ENCODE assay signal across 29 cellular contexts in genomic region chr18:23612434-23613090, GRCh38. TPM values are rescaled to one million over a fixed set of nuclear protein-coding genes. Genes with fewer than 3 reads are reported as not detected.
DNase-seq lines count a peak whose midpoint lies in the region; ATAC-seq, FAIRE-seq and TF ChIP-seq lines count a peak whose summit lies in the region.
"Had no signal": no experiment of that assay in that cellular context is flagged by ENCODE, and none has a peak within 500 bp of the region (broad histone marks: within the 10 kb centered on the region; RNA-seq: fewer than 3 reads in every experiment).

No MANE protein-coding gene starts in this region.

- intact Hi-C loops in GM12878 (cut with micrococcal nuclease; ENCODE audit: unreplicated experiment): no loop called here

- H3K4me1 ChIP-seq in GM12878 (ENCODE audit: control insufficient read depth, insufficient read depth, low read length): peaks cover 5% of the 10 kb centered on the region
- H3K4me1 ChIP-seq: BE2C, right atrium auricular region, uterus had no signal

- TF ChIP-seq EP300 in GM12878 (IDR thresholded peaks at IDR 0.05; ENCODE audit: borderline replicate concordance in 1 of 2, control insufficient read depth in 1 of 2, low read depth in 2 of 2, low read length in 2 of 2): no peak

- SMC1A ChIA-PET in GM12878 (lab: Charles Lee; ENCODE audit: uncharacterized antibody, unreplicated experiment): interaction anchor here (0.6 to 4.2 kb wide), 9 partner anchors 9 to 586 kb away, joined by 3 to 38 read pairs (median 4); no protein-coding TSS in a partner anchor

- 55% methylated on average over 8 of the region's 8 CpGs for WGBS in GM12878 (ENCODE audit: insufficient coverage, insufficient replicate concordance, low lambda C conversion rate, missing lambda C conversion rate)

- no peak overlapping the region for H3K27ac Mint-ChIP-seq in WTC11
- H3K27ac Mint-ChIP-seq in activated naive CD4-positive, alpha-beta T cell treated with anti-CD3 and anti-CD28 coated beads, Interleukin-2, amount 50 U/mL, for 72 hours: no peak overlapping the region
- H3K27ac Mint-ChIP-seq in stimulated activated effector memory CD8-positive, alpha-beta T cell treated with anti-CD3 and anti-CD28 coated beads, Interleukin-12 subunit alpha, Interleukin-12 subunit beta, amount 100 ng/mL, for 72 hours: no peak overlapping the region
- H3K27ac Mint-ChIP-seq: IgD-negative memory B cell; naive thymus-derived CD4-positive, alpha-beta T cell had no signal

- no peak overlapping the region for H3K9ac ChIP-seq in GM12878 (ENCODE audit: control insufficient read depth, insufficient read depth, low read length)
- H3K9ac ChIP-seq: GM23248 had no signal

- no peaks in the 10 kb centered on the region; the same call in 1 of the 2 replicates for H3K27me3 Mint-ChIP-seq in WTC11 (ENCODE audit: low read depth)

- CTCF ChIA-PET in GM12878 (lab: Yijun Ruan, JAX): interaction anchor here (0.6 to 3.4 kb wide), 10 partner anchors 10 to 114 kb away, joined by 3 to 29 read pairs (median 5); no protein-coding TSS in a partner anchor
- CTCF ChIA-PET in WTC11 (lab: Charles Lee): no interaction called here

- RAD21 ChIA-PET in GM12878 (lab: Charles Lee; ENCODE audit: unreplicated experiment): interaction anchor here (1.0 to 1.6 kb wide), 5 partner anchors 10 to 90 kb away, joined by 3 to 6 read pairs (median 4); no protein-coding TSS in a partner anchor

- BruUV-seq in GM12878 (replicated peaks; lab: Mats Ljungman, UMichigan): no TSS peak

- H3K4me1 Mint-ChIP-seq in WTC11: no peaks in the 10 kb centered on the region
- no peaks in the 10 kb centered on the region for H3K4me1 Mint-ChIP-seq in stimulated activated effector memory CD8-positive, alpha-beta T cell treated with anti-CD3 and anti-CD28 coated beads, Interleukin-12 subunit alpha, Interleukin-12 subunit beta, amount 100 ng/mL, for 72 hours
- H3K4me1 Mint-ChIP-seq: naive thymus-derived CD4-positive, alpha-beta T cell had no signal

- H3K4me3 ChIP-seq in GM12878: no peak overlapping the region
- H3K4me3 ChIP-seq: GM23248, right atrium auricular region, uterus had no signal

- ATAC-seq in GM21786 (IDR thresholded peaks at IDR 0.05; ENCODE audit: unreplicated experiment) (peak; percentile 50), GM12878 (peak; percentile 57), WTC11 (no peak)
- ATAC-seq in activated naive CD4-positive, alpha-beta T cell treated with anti-CD3 and anti-CD28 coated beads, Interleukin-2, amount 50 U/mL, for 72 hours: no peak
- no peak for ATAC-seq in stimulated activated effector memory CD8-positive, alpha-beta T cell treated with anti-CD3 and anti-CD28 coated beads, Interleukin-12 subunit alpha, Interleukin-12 subunit beta, amount 100 ng/mL, for 72 hours
- ATAC-seq: left cardiac atrium; naive thymus-derived CD4-positive, alpha-beta T cell had no signal

- TF ChIP-seq POLR2A in GM12878 (IDR thresholded peaks at IDR 0.05; ENCODE audit: low read depth, low read length): no peak

- TF ChIP-seq RAD21 in GM12878 (IDR thresholded peaks at IDR 0.05; ENCODE audit: insufficient read depth, low read depth, low read length): no peak

- H3K27ac ChIP-seq in GM12878 (ENCODE audit: control insufficient read depth, insufficient read depth): no peak overlapping the region
- H3K27ac ChIP-seq: GM23248, right atrium auricular region, uterus had no signal

- H3K9me3 ChIP-seq in GM12878 (replicated peaks; ENCODE audit: control insufficient read depth, insufficient read depth, low read length): no peaks in the 10 kb centered on the region
- H3K9me3 ChIP-seq: BE2C, right atrium auricular region, uterus had no signal

- H3K36me3 Mint-ChIP-seq in WTC11: no peaks in the 10 kb centered on the region
- no peaks in the 10 kb centered on the region for H3K36me3 Mint-ChIP-seq in activated naive CD4-positive, alpha-beta T cell treated with anti-CD3 and anti-CD28 coated beads, Interleukin-2, amount 50 U/mL, for 72 hours
- H3K36me3 Mint-ChIP-seq in stimulated activated effector memory CD8-positive, alpha-beta T cell treated with anti-CD3 and anti-CD28 coated beads, Interleukin-12 subunit alpha, Interleukin-12 subunit beta, amount 100 ng/mL, for 72 hours: no peaks in the 10 kb centered on the region
- H3K36me3 Mint-ChIP-seq: IgD-negative memory B cell had no signal

- in situ Hi-C loops in GM12878 (cut with MboI): no loop called here

- no peak overlapping the region for H2AFZ ChIP-seq in GM12878 (ENCODE audit: control insufficient read depth, low read depth, low read length)
- H2AFZ ChIP-seq: GM23248 had no signal

- no peak for DNase-seq in GM18507 (ENCODE audit: extremely low spot score, insufficient read length, low read depth)
- DNase-seq in GM12878 (ENCODE audit: low read depth, low spot score): peak; percentile 38
- peak; percentile 64 for DNase-seq in renal cortical epithelial cell (ENCODE audit: low read depth)
- DNase-seq in WTC11 (ENCODE audit: low spot score): no peak
- no peak for DNase-seq in activated naive CD4-positive, alpha-beta T cell treated with anti-CD3 and anti-CD28 coated beads, Interleukin-2, amount 50 U/mL, for 72 hours (ENCODE audit: low spot score in 2 of 2)
- no peak for DNase-seq in stimulated activated effector memory CD8-positive, alpha-beta T cell treated with anti-CD3 and anti-CD28 coated beads, Interleukin-12 subunit alpha, Interleukin-12 subunit beta, amount 100 ng/mL, for 72 hours (ENCODE audit: low spot score in 2 of 2)
- DNase-seq in dedifferentiated amniotic fluid mesenchymal stem cell (ENCODE audit: extremely low spot score): no peak
- DNase-seq: activated CD4-positive, alpha-beta T cell treated with anti-CD3 and anti-CD28 coated beads for 48 hours; activated naive CD4-positive, alpha-beta T cell treated with Interleukin-2 at 50 U/mL for 16 hours; activated T-cell treated with anti-CD3 and anti-CD28 coated beads, Interleukin-2, amount 50 U/mL, for 48 hours; anterior cingulate cortex; BE2C; caudate nucleus; COR-L47; DND-41; glutamatergic neuron; GM23248; left cardiac atrium; mesendoderm; MM.1S; naive thymus-derived CD4-positive, alpha-beta T cell; NCI-H146; NCI-H2171 treated with DMSO at 0.1 percent for 48 hours; NCI-H774; uterus had no signal

- H3K79me2 ChIP-seq in GM12878 (ENCODE audit: control insufficient read depth, insufficient read depth, low read length): no peaks in the 10 kb centered on the region

- H3K4me3 Mint-ChIP-seq in WTC11: no peak overlapping the region
- no peak overlapping the region for H3K4me3 Mint-ChIP-seq in stimulated activated effector memory CD8-positive, alpha-beta T cell treated with anti-CD3 and anti-CD28 coated beads, Interleukin-12 subunit alpha, Interleukin-12 subunit beta, amount 100 ng/mL, for 72 hours
- H3K4me3 Mint-ChIP-seq: IgD-negative memory B cell; naive thymus-derived CD4-positive, alpha-beta T cell had no signal

- H3K27me3 ChIP-seq in GM12878 (replicated peaks in 1 of 2; ENCODE audit: control insufficient read depth in 2 of 2, insufficient read depth in 2 of 2, low read length in 1 of 2): no peaks in the 10 kb centered on the region
- H3K27me3 ChIP-seq: BE2C, right atrium auricular region, uterus had no signal

- FAIRE-seq in GM18507 (lab: Jason Lieb, UNC): peak; percentile 18
- FAIRE-seq in GM12878 (lab: Jason Lieb, UNC): no peak
- FAIRE-seq: TTC549 had no signal

- H4K20me1 ChIP-seq in GM12878 (ENCODE audit: control insufficient read depth, insufficient read depth): no peaks in the 10 kb centered on the region

- no peak overlapping the region for H3K4me2 ChIP-seq in GM12878 (ENCODE audit: control insufficient read depth, insufficient read depth)

- POLR2A ChIA-PET in GM12878 (lab: Charles Lee): interaction anchor here (0.6 to 1.2 kb wide), 6 partner anchors 9 to 294 kb away, joined by 3 to 7 read pairs (median 3); no protein-coding TSS in a partner anchor
- POLR2A ChIA-PET in WTC11 (lab: Charles Lee): no interaction called here

- H3K9me3 Mint-ChIP-seq in WTC11: no peaks in the 10 kb centered on the region
- no peaks in the 10 kb centered on the region for H3K9me3 Mint-ChIP-seq in activated naive CD4-positive, alpha-beta T cell treated with anti-CD3 and anti-CD28 coated beads, Interleukin-2, amount 50 U/mL, for 72 hours
- H3K9me3 Mint-ChIP-seq in stimulated activated effector memory CD8-positive, alpha-beta T cell treated with anti-CD3 and anti-CD28 coated beads, Interleukin-12 subunit alpha, Interleukin-12 subunit beta, amount 100 ng/mL, for 72 hours: no peaks in the 10 kb centered on the region
- H3K9me3 Mint-ChIP-seq: IgD-negative memory B cell; naive thymus-derived CD4-positive, alpha-beta T cell had no signal

- no peaks in the 10 kb centered on the region for H3K36me3 ChIP-seq in GM12878 (ENCODE audit: control insufficient read depth in 2 of 2, insufficient read depth in 2 of 2, low read length in 1 of 2)
- H3K36me3 ChIP-seq: BE2C, right atrium auricular region, uterus had no signal

- TF ChIP-seq CTCF in GM12878 (IDR thresholded peaks at IDR 0.05 in 2 of 3, conservative IDR thresholded peaks at IDR 0.05 in 1 of 3; ENCODE audit: control insufficient read depth in 2 of 3, extremely low read depth in 1 of 3, insufficient read depth in 1 of 3, low read depth in 3 of 3, low read length in 3 of 3) (no peak), WTC11 (IDR thresholded peaks at IDR 0.05) (no peak)

RNA-seq across cellular contexts. Expression of gene NPC1, which starts 26.3 kb away (rescaled TPM):
- 177 TPM in 2 replicates for total RNA-seq in GM12878 (2013; cell fraction: nucleolus; rRNA removed)
- total RNA-seq in GM12878 (2014; rRNA removed) (18.9 and 24.0 TPM in 2 replicates), GM12878 (2014; rRNA removed; fragmentation: Illumina TruSeq; extraction: Trizol) (19.9 and 21.1 TPM in 2 replicates), GM12878 (2021) (22.9 and 25.5 TPM in 2 replicates), renal cortical epithelial cell (101 and 106 TPM in 2 replicates), WTC11 (2021) (23.9 to 38.3 TPM (median 27.3 TPM) in 3 replicates)
- polyA plus RNA-seq in GM12878 (2011; ENCODE audit: low read depth): 8.6 TPM
- polyA plus RNA-seq in GM12878 (2011; rRNA removed) (38.3 and 45.2 TPM in 2 replicates), GM12878 (2014; fragmentation: Illumina TruSeq; extraction: Trizol) (17.4 and 21.1 TPM in 2 replicates), GM12878 (2014; fragmentation: Nextera tagmentation; extraction: Ambion mirVana) (10 to 100 TPM; 10.1 to 11.0 TPM), GM12878 (2014; rRNA removed) (15.8 and 19.0 TPM in 2 replicates), GM12878 (2016; fragmentation: Nextera tagmentation; extraction: Ambion mirVana) (10 to 100 TPM; 20.6 to 24.4 TPM)
- polyA plus RNA-seq in GM12878 (2011; cell fraction: cytosol; rRNA removed): 52.8 and 53.1 TPM in 2 replicates
- polyA plus RNA-seq in GM12878 (2011; cell fraction: nucleus; rRNA removed): 114 and 152 TPM in 2 replicates
- 12.9 and 20.2 TPM in 2 replicates for polyA plus RNA-seq in GM12878 (2012)
- 106 and 135 TPM in 2 replicates for polyA minus RNA-seq in GM12878 (2011; rRNA and poly(A)+ RNA removed)
- 26.2 and 31.5 TPM in 2 replicates for polyA minus RNA-seq in GM12878 (2011; cell fraction: cytosol; rRNA and poly(A)+ RNA removed)
- 98.8 and 143 TPM in 2 replicates for polyA minus RNA-seq in GM12878 (2011; cell fraction: nucleus; rRNA and poly(A)+ RNA removed)
- 10 to 100 TPM; 28.1 to 39.7 TPM for total RNA-seq in activated naive CD4-positive, alpha-beta T cell treated with anti-CD3 and anti-CD28 coated beads, Interleukin-2, amount 50 U/mL, for 72 hours

RNA-seq across cellular contexts. Expression of gene ANKRD29, which starts 50.1 kb away (rescaled TPM):
- 1.8 and 2.9 TPM in 2 replicates for total RNA-seq in GM12878 (2013; cell fraction: nucleolus; rRNA removed)
- 0.98 and 1.3 TPM in 2 replicates for total RNA-seq in GM12878 (2014; rRNA removed)
- total RNA-seq in GM12878 (2014; rRNA removed; fragmentation: Illumina TruSeq; extraction: Trizol): 1.6 TPM in 2 replicates
- total RNA-seq in GM12878 (2021): 1.4 and 1.7 TPM in 2 replicates
- 0.18 TPM for polyA plus RNA-seq in GM12878 (2011; ENCODE audit: low read depth)
- polyA plus RNA-seq in GM12878 (2011; rRNA removed): 9.2 and 15.1 TPM in 2 replicates
- polyA plus RNA-seq in GM12878 (2011; cell fraction: cytosol; rRNA removed): 4.4 and 6.0 TPM in 2 replicates
- polyA plus RNA-seq in GM12878 (2011; cell fraction: nucleus; rRNA removed): 4.7 and 5.0 TPM in 2 replicates
- polyA plus RNA-seq in GM12878 (2012): 0.32 and 0.37 TPM in 2 replicates
- 2.4 and 3.5 TPM in 2 replicates for polyA plus RNA-seq in GM12878 (2014; fragmentation: Illumina TruSeq; extraction: Trizol)
- polyA plus RNA-seq in GM12878 (2014; fragmentation: Nextera tagmentation; extraction: Ambion mirVana): under 1 TPM; 0.53 to 0.62 TPM
- 1.2 and 2.5 TPM in 2 replicates for polyA plus RNA-seq in GM12878 (2014; rRNA removed)
- polyA plus RNA-seq in GM12878 (2016; fragmentation: Nextera tagmentation; extraction: Ambion mirVana): 1 to 10 TPM; 1.6 TPM
- polyA minus RNA-seq in GM12878 (2011; rRNA and poly(A)+ RNA removed): 3.4 and 4.3 TPM in 2 replicates
- polyA minus RNA-seq in GM12878 (2011; cell fraction: cytosol; rRNA and poly(A)+ RNA removed): 3.2 and 4.4 TPM in 2 replicates
- polyA minus RNA-seq in GM12878 (2011; cell fraction: nucleus; rRNA and poly(A)+ RNA removed): 3.1 and 6.1 TPM in 2 replicates
- 7.1 and 7.2 TPM in 2 replicates for total RNA-seq in renal cortical epithelial cell
- 3.3 to 4.9 TPM (median 3.7 TPM) in 3 replicates for total RNA-seq in WTC11 (2021)
- total RNA-seq in activated naive CD4-positive, alpha-beta T cell treated with anti-CD3 and anti-CD28 coated beads, Interleukin-2, amount 50 U/mL, for 72 hours: not detected
- polyA plus RNA-seq: IgD-negative memory B cell had no signal

Comparison
In these comparisons a context has a peak if more than half of its experiments do, and no peak if none do; other contexts are left out.
1. DNase-seq: peak in GM12878 (single experiment) and renal cortical epithelial cell (single experiment); none in GM18507 (single experiment), WTC11 (single experiment), activated naive CD4-positive, alpha-beta T cell treated with anti-CD3 and anti-CD28 coated beads, Interleukin-2, amount 50 U/mL, for 72 hours (0 of 2), stimulated activated effector memory CD8-positive, alpha-beta T cell treated with anti-CD3 and anti-CD28 coated beads, Interleukin-12 subunit alpha, Interleukin-12 subunit beta, amount 100 ng/mL, for 72 hours (0 of 2) and dedifferentiated amniotic fluid mesenchymal stem cell (single experiment).
2. ATAC-seq: peak in GM21786 (single experiment) and GM12878 (single experiment); none in WTC11 (single experiment), activated naive CD4-positive, alpha-beta T cell treated with anti-CD3 and anti-CD28 coated beads, Interleukin-2, amount 50 U/mL, for 72 hours (0 of 2) and stimulated activated effector memory CD8-positive, alpha-beta T cell treated with anti-CD3 and anti-CD28 coated beads, Interleukin-12 subunit alpha, Interleukin-12 subunit beta, amount 100 ng/mL, for 72 hours (single experiment).